11 cellular contexts compared by ENCODE assay signal in the genomic region with DNA sequence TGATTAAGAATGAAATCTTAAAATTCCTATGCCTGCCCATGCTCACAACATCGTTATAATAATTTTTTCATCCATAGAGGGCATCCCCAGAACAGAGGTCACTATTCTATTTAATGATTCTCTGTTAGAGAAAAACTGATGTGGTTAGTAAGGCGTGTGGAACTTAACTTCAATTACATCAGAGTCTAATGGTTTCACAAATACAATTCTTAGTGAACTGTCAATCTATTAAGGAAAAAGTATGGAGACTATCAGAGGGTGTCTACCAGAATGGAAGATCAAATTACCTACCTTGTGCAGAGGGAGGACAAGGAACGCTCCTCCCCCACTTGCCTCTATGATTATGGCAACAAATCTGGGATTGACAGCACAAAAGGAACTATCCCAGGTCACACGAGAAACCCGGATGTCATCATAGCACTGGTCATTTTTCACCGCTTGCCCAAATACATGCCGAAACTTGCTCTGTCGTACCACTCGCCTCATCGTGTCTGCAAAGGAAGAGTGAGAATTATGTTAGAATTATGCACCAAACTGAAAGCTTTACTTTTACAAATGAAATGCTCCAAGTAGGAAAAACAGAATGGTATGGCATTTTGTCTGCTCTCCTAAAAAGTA. TPM values are rescaled to one million over a fixed set of nuclear protein-coding genes. Genes with fewer than 3 reads are reported as not detected.
DNase-seq lines count a peak whose midpoint lies in the region; ATAC-seq and TF ChIP-seq lines count a peak whose summit lies in the region.
"Had no signal": no experiment of that assay in that cellular context is flagged by ENCODE, and none has a peak within 500 bp of the region (broad histone marks: within the 10 kb centered on the region; RNA-seq: fewer than 3 reads in every experiment).

No MANE protein-coding gene starts in this region.

- peak; percentile 43 for DNase-seq in HCEC 1CT
- no peak for DNase-seq in glutamatergic neuron
- DNase-seq in retina: peak; percentile 30
- DNase-seq in activated CD4-positive, CD25-positive, alpha-beta regulatory T cell treated with anti-CD3 and anti-CD28 coated beads, Interleukin-2, amount 50 U/mL, for 72 hours: no peak
- DNase-seq in activated CD4-positive, alpha-beta T cell treated with anti-CD3 and anti-CD28 coated beads for 1 hour: no peak
- DNase-seq: H7; SHP77; stimulated activated naive CD4-positive, alpha-beta T cell had no signal

- peaks cover 16% of the 10 kb centered on the region for H3K9me3 Mint-ChIP-seq in glutamatergic neuron (ENCODE audit: unreplicated experiment)

- H3K27ac ChIP-seq in VCaP: peak overlapping the region; percentile 62

- H3K36me3 Mint-ChIP-seq in glutamatergic neuron (ENCODE audit: unreplicated experiment): peaks cover 9% of the 10 kb centered on the region

- H3K27ac Mint-ChIP-seq in glutamatergic neuron (ENCODE audit: unreplicated experiment): peak overlapping the region; percentile 96

- ATAC-seq in GM21619 (IDR thresholded peaks at IDR 0.05; ENCODE audit: unreplicated experiment): no peak
- ATAC-seq in HG02840 (IDR thresholded peaks at IDR 0.05; ENCODE audit: low FRiP score, unreplicated experiment): no peak

- H3K4me3 Mint-ChIP-seq in glutamatergic neuron (ENCODE audit: unreplicated experiment): peak overlapping the region; percentile 80

- peaks cover 69% of the 10 kb centered on the region for H3K4me1 Mint-ChIP-seq in glutamatergic neuron (ENCODE audit: low read depth, unreplicated experiment)

- peaks cover 16% of the 10 kb centered on the region for H3K27me3 Mint-ChIP-seq in glutamatergic neuron (ENCODE audit: unreplicated experiment)

- TF ChIP-seq CTCF in VCaP (conservative IDR thresholded peaks at IDR 0.05) (no peak), glutamatergic neuron (IDR thresholded peaks at IDR 0.05; ENCODE audit: partially characterized antibody, unreplicated experiment) (no peak)

RNA-seq across cellular contexts. Expression of a gene that starts 30.4 kb away (rescaled TPM):
- 285 TPM for total RNA-seq in glutamatergic neuron (ENCODE audit: unreplicated experiment)

Comparison
In these comparisons a context has a peak if more than half of its experiments do, and no peak if none do; other contexts are left out.
1. DNase-seq: peak in HCEC 1CT (single experiment) and retina (single experiment); none in glutamatergic neuron (single experiment), activated CD4-positive, CD25-positive, alpha-beta regulatory T cell treated with anti-CD3 and anti-CD28 coated beads, Interleukin-2, amount 50 U/mL, for 72 hours (single experiment) and activated CD4-positive, alpha-beta T cell treated with anti-CD3 and anti-CD28 coated beads for 1 hour (single experiment).